ENCODE assay signal across 1 cellular context in the genomic region with DNA sequence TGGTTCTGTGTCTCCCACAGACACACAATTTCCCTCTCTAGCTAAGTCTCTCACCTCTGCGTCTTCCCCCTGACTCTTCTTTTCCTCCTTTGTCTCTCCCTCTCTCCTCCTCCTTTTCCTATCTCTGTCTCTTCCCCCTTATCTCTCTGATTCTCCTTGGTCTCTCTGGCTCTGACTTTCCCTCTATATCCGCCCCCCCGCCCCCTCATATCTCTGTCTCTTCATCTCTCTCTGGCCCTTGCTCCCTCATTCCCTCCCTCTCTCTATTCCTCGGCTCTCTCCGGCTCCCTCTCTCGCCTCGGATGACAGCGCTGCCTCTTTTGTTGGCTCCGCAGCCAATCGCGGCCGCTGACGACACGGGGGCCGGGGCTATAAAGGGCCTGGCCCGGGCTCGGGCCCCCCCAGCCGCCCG.
TF ChIP-seq lines count a peak whose summit lies in the region.

Gene GDF11, plus strand, starts transcription at position 404 of the 412 bp plus-strand sequence. CDS start 195 bp downstream, outside the sequence.

TF ChIP-seq in SK-N-SH treated with all-trans-retinoic acid at 6 μM for 48 hours, 23 proteins besides CTCF, POLR2A, EP300 and RAD21 (continued from another document):
- no peak for TF ChIP-seq CREB5 (CRISPR knock-in tag; IDR thresholded peaks at IDR 0.05; ENCODE audit: low read depth)
- TF ChIP-seq CSRNP3 (CRISPR knock-in tag; IDR thresholded peaks at IDR 0.05), result no peak
- TF ChIP-seq ZFP3 (CRISPR knock-in tag; IDR thresholded peaks at IDR 0.05), result no peak
- no peak for TF ChIP-seq TOX (CRISPR knock-in tag; IDR thresholded peaks at IDR 0.05; ENCODE audit: borderline replicate concordance)
- TF ChIP-seq ZNF70 (CRISPR knock-in tag; IDR thresholded peaks at IDR 0.05), result no peak
- TF ChIP-seq, protein P1, sequence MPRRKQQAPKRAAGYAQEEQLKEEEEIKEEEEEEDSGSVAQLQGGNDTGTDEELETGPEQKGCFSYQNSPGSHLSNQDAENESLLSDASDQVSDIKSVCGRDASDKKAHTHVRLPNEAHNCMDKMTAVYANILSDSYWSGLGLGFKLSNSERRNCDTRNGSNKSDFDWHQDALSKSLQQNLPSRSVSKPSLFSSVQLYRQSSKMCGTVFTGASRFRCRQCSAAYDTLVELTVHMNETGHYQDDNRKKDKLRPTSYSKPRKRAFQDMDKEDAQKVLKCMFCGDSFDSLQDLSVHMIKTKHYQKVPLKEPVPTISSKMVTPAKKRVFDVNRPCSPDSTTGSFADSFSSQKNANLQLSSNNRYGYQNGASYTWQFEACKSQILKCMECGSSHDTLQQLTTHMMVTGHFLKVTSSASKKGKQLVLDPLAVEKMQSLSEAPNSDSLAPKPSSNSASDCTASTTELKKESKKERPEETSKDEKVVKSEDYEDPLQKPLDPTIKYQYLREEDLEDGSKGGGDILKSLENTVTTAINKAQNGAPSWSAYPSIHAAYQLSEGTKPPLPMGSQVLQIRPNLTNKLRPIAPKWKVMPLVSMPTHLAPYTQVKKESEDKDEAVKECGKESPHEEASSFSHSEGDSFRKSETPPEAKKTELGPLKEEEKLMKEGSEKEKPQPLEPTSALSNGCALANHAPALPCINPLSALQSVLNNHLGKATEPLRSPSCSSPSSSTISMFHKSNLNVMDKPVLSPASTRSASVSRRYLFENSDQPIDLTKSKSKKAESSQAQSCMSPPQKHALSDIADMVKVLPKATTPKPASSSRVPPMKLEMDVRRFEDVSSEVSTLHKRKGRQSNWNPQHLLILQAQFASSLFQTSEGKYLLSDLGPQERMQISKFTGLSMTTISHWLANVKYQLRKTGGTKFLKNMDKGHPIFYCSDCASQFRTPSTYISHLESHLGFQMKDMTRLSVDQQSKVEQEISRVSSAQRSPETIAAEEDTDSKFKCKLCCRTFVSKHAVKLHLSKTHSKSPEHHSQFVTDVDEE (CRISPR knock-in tag; IDR thresholded peaks at IDR 0.05), result no peak
